In genomic region chr12:96131230-96131788, GRCh38 we compare ENCODE assay signal across 1 cellular context.
TF ChIP-seq lines count a peak whose summit lies in the region.

No MANE protein-coding gene starts in this region.

TF ChIP-seq in GM23338, 12 proteins besides CTCF, POLR2A, EP300 and RAD21 (continued from another document):
- TF ChIP-seq EZH2phosphoT487 (IDR thresholded peaks at IDR 0.05; ENCODE audit: unreplicated experiment) (no peak), NANOG (IDR thresholded peaks at IDR 0.05; ENCODE audit: borderline replicate concordance) (no peak), ETS1 (IDR thresholded peaks at IDR 0.05) (no peak), EZH2 (IDR thresholded peaks at IDR 0.05; ENCODE audit: low read depth, unreplicated experiment) (no peak)
TF ChIP-seq in GM23338: peak in this region for 0.
